ENCODE assay signal across 7 cellular contexts in the genomic region with DNA sequence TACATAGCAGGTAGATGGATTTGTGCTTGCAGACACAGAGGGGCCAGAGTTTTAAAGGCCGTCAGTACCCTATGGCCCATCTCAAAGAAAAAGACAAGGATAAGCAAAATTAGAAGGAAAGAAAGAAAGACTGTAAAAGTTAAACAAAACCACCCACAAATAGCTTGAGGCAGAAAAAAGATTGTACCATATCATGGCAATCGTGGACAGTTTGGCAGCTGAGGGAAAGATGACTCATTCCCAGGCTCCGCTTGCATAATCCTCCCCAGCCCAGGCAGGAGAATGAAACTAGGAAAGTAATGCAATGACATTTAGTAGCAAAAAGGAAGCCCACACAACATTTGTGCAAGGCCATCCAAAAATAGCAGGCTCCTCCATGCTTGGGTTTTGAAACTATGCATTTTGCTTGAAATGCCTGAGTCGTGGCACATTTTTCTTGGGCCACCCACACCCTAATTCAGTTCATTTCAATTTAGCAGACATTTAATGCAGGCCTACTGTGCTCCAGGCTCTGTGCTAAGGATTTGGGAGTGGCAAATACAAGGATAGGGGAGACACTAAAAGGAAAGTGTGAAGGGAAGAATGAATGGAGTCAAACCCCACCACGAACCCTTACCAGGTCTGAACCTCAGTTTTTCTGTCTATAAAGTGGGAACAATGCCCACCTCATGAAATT. TPM values are rescaled to one million over a fixed set of nuclear protein-coding genes. Genes with fewer than 3 reads are reported as not detected.
DNase-seq lines count a peak whose midpoint lies in the region; ATAC-seq and TF ChIP-seq lines count a peak whose summit lies in the region.

No MANE protein-coding gene starts in this region.

- no peak for ATAC-seq in GM19324 (IDR thresholded peaks at IDR 0.05; ENCODE audit: low FRiP score, unreplicated experiment)

- no peaks in the 10 kb centered on the region for H3K36me3 ChIP-seq in ascending aorta

- intact Hi-C loops in ascending aorta (cut with DNase I): loop anchor here (1.0 to 2.0 kb wide), 2 partner anchors 20 to 52 kb away; no protein-coding TSS in a partner anchor

- DNase-seq in GM04503 (ENCODE audit: low read depth) (peak; percentile 91), NCI-H2196 (lab: John Stamatoyannopoulos, UW; ENCODE audit: unreplicated experiment) (peak; percentile 24), ascending aorta (ENCODE audit: low spot score in 2 of 2) (peak; percentile 55 to 93), iPS-NIHi11 (ENCODE audit: low spot score) (peak; percentile 39), smooth muscle cell of the brain vasculature (ENCODE audit: low read depth, low spot score) (peak; percentile 83)
- no peak for DNase-seq in activated CD4-positive, alpha-beta T cell treated with anti-CD3 and anti-CD28 coated beads for 1 hour

- TF ChIP-seq CTCF in ascending aorta (IDR thresholded peaks at IDR 0.05): no peak

- H3K4me1 ChIP-seq in ascending aorta: peaks cover 14 to 27% of the 10 kb centered on the region in 2 donors

- H3K27ac ChIP-seq in ascending aorta: peak overlapping the region; percentile 55 to 60

- no peak overlapping the region for H3K4me3 ChIP-seq in ascending aorta

- no peaks in the 10 kb centered on the region for H3K27me3 ChIP-seq in ascending aorta

- no peaks in the 10 kb centered on the region for H3K9me3 ChIP-seq in ascending aorta

RNA-seq across cellular contexts. Expression of a gene that starts 40.9 kb away (rescaled TPM):
- 89.3 TPM for total RNA-seq in ascending aorta
